14 cellular contexts compared by ENCODE assay signal in the genomic region with DNA sequence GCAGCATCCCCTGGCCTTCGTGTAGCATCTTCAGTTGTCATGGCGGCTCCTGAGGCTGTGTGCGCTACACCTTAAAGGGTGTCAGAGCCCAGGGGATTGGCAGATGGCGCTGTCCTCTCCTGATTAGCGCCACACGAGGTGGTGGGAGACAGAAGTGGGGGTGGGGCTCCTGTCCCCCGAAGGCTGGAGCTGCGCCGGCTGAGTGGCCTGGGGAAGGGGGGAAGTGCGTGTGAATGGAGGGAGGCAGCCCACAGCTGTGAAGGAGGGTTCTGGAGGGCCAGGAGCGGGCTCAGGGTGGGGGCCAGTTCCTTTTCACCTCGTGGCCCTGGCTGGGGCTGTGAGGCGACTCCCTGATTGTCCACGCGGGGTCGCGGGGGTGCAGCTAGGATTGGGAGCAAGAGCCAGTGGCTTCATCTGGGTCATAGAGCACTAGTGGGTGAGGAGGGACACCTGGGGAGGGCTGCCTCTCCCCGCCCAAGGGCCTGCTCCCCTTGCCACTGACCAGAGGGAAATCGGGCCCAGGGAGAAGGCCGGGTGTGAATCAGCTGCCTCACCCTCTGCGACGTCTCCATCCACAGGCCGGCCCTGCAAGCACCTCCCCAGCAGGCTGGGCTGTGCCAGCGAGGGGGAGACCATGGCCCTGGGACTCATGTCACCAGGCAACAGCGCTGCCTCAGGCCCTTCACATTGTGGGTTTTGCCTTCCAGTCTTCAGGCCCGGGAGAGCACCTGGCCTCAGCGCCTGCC. TPM values are rescaled to one million over a fixed set of nuclear protein-coding genes. Genes with fewer than 3 reads are reported as not detected.
DNase-seq lines count a peak whose midpoint lies in the region; ATAC-seq and FAIRE-seq lines count a peak whose summit lies in the region.
"Had no signal": no experiment of that assay in that cellular context is flagged by ENCODE, and none has a peak within 500 bp of the region (broad histone marks: within the 10 kb centered on the region; RNA-seq: fewer than 3 reads in every experiment).

No MANE protein-coding gene starts in this region.

- DNase-seq in DMS79 treated with DMSO at 0.1 percent for 48 hours (lab: John Stamatoyannopoulos, UW) (peak; percentile 62), NCI-H1092 treated with DMSO at 0.1 percent for 48 hours (lab: John Stamatoyannopoulos, UW) (peak; percentile 60), RPMI8226 (peak; percentile 65), mesendoderm (peak; percentile 68), frontal cortex (ENCODE audit: low spot score in 2 of 2) (no peak), RKO (ENCODE audit: low spot score) (no peak), GM19240 (ENCODE audit: insufficient read length, low spot score) (no peak)
- DNase-seq: activated CD4-positive, alpha-beta T cell treated with anti-CD3 and anti-CD28 coated beads for 48 hours; KG1; left ventricle myocardium inferior; NK-92 treated with Interleukin-12 subunit alpha and Interleukin-12 subunit beta, amount 100 ng/mL, for 24 hours; stimulated activated CD4-positive, alpha-beta T cell treated with anti-CD3 and anti-CD28 coated beads, Interleukin-12 subunit alpha, Interleukin-12 subunit beta, amount 100 ng/mL, for 4 hours had no signal

- no peak overlapping the region for H4K5ac ChIP-seq in mesendoderm (ENCODE audit: low read length)

- H3K4me1 ChIP-seq in mesendoderm (ENCODE audit: control insufficient read depth, low read depth, low read length), result no peaks in the 10 kb centered on the region

- no peak for FAIRE-seq in frontal cortex (lab: Jason Lieb, UNC)

- H2BK5ac ChIP-seq in mesendoderm (ENCODE audit: low read length), result no peak overlapping the region

- H3K27me3 ChIP-seq in mesendoderm (ENCODE audit: insufficient read depth, low read length, poor library complexity), result no peaks in the 10 kb centered on the region
- H3K27me3 ChIP-seq: tibial nerve had no signal

- no peak overlapping the region for H3K23ac ChIP-seq in mesendoderm (ENCODE audit: low read length)

- H3K27ac ChIP-seq in mesendoderm (ENCODE audit: low read depth, low read length), result no peak overlapping the region
- H3K27ac ChIP-seq: left ventricle myocardium inferior had no signal

- H3K79me2 ChIP-seq in mesendoderm (ENCODE audit: control insufficient read depth, insufficient read depth, low read length), result no peaks in the 10 kb centered on the region

- H3K4ac ChIP-seq in mesendoderm (ENCODE audit: low read depth, low read length), result no peak overlapping the region

- WGBS in mesendoderm (ENCODE audit: extremely low coverage, insufficient coverage, low lambda C conversion rate), result no CpG with 5 or more reads among the region's 27 CpGs

- peak overlapping the region; percentile 12 for H3K56ac ChIP-seq in mesendoderm (ENCODE audit: low read length)

- H2BK15ac ChIP-seq in mesendoderm (replicated peaks; ENCODE audit: low read depth), result no peak overlapping the region

- no peak overlapping the region for H3K9ac ChIP-seq in mesendoderm (ENCODE audit: low read length)

- H3K4me2 ChIP-seq in mesendoderm (ENCODE audit: low read length), result no peak overlapping the region

- H3K36me3 ChIP-seq in mesendoderm (ENCODE audit: control insufficient read depth, insufficient read depth, low read length), result no peaks in the 10 kb centered on the region
- H3K36me3 ChIP-seq: left ventricle myocardium inferior, tibial nerve had no signal

- no peak overlapping the region for H4K8ac ChIP-seq in mesendoderm (ENCODE audit: low read depth, low read length)

- H2AK5ac ChIP-seq in mesendoderm (ENCODE audit: low read length), result no peak overlapping the region

- H2BK120ac ChIP-seq in mesendoderm (ENCODE audit: low read depth, low read length), result no peak overlapping the region

- peaks cover 3% of the 10 kb centered on the region for H3K79me1 ChIP-seq in mesendoderm (ENCODE audit: low read length)

- H3K18ac ChIP-seq in mesendoderm (ENCODE audit: low read length), result no peak overlapping the region

- no peak overlapping the region for H3K4me3 ChIP-seq in mesendoderm (ENCODE audit: low read length)
- H3K4me3 ChIP-seq: left ventricle myocardium inferior, tibial nerve had no signal

- no peak for ATAC-seq in GM19023 (IDR thresholded peaks at IDR 0.05; ENCODE audit: unreplicated experiment)

RNA-seq across cellular contexts. Expression of a gene that starts 14.1 kb away (rescaled TPM):
- 1.6 TPM for polyA plus RNA-seq in mesendoderm (2013, experiment 1 of 2)
- polyA plus RNA-seq in mesendoderm (2013, experiment 2 of 2), result 2.1 TPM
- total RNA-seq in frontal cortex, result 5.7 TPM

Comparison
In these comparisons a context has a peak if more than half of its experiments do, and no peak if none do; other contexts are left out.
1. DNase-seq: peak in DMS79 treated with DMSO at 0.1 percent for 48 hours (single experiment), NCI-H1092 treated with DMSO at 0.1 percent for 48 hours (single experiment), RPMI8226 (single experiment) and mesendoderm (single experiment); none in frontal cortex (0 of 2), RKO (single experiment) and GM19240 (single experiment).